24 cellular contexts compared by ENCODE assay signal in genomic region chr5:60814498-60814897, GRCh38. TPM values are rescaled to one million over a fixed set of nuclear protein-coding genes. Genes with fewer than 3 reads are reported as not detected.
"Had no signal": no experiment of that assay in that cellular context is flagged by ENCODE, and none has a peak within 500 bp of the region (broad histone marks: within the 10 kb centered on the region; RNA-seq: fewer than 3 reads in every experiment).

No MANE protein-coding gene starts in this region.

- H3K79me2 ChIP-seq: parathyroid adenoma had no signal

- H3K4me3 ChIP-seq: neural progenitor cell, ovary, psoas muscle, skin epidermis, stomach, thoracic aorta, thyroid gland, tibial nerve, upper lobe of right lung, uterus had no signal

- H3K4me2 ChIP-seq: neural progenitor cell had no signal

- H3K9ac ChIP-seq: neural progenitor cell, parathyroid adenoma had no signal

- H3K27ac ChIP-seq: neural progenitor cell, ovary, parathyroid adenoma, psoas muscle, skin epidermis, stomach, thoracic aorta, thyroid gland, upper lobe of right lung, uterus had no signal

- H3K27me3 ChIP-seq: neural progenitor cell, ovary, stomach, thyroid gland, tibial nerve, upper lobe of right lung, uterus had no signal

- H3K4me1 ChIP-seq: neural progenitor cell, psoas muscle, stomach, tibial nerve, upper lobe of right lung, uterus had no signal

- H3K9me3 ChIP-seq: ovary, psoas muscle, stomach, thoracic aorta, thyroid gland, tibial nerve, upper lobe of right lung, uterus had no signal

- H2AFZ ChIP-seq: neural progenitor cell, parathyroid adenoma had no signal

- ATAC-seq: naive thymus-derived CD4-positive, alpha-beta T cell; natural killer cell; psoas muscle; right cardiac atrium; sciatic nerve; stimulated activated effector memory CD8-positive, alpha-beta T cell treated with anti-CD3 and anti-CD28 coated beads, Interleukin-12 subunit alpha, Interleukin-12 subunit beta, amount 100 ng/mL, for 72 hours; stimulated activated naive B cell treated with anti-CD40 and anti-IgM and Interleukin-4, amounts not matched to agents 10 μg/mL and 1 μg/mL and 100 μg/mL, for 72 hours; upper lobe of right lung had no signal

- DNase-seq: naive thymus-derived CD4-positive, alpha-beta T cell; natural killer cell; occipital lobe; ovary; posterior cingulate gyrus; psoas muscle; right cardiac atrium; stimulated activated CD4-positive, alpha-beta T cell treated with anti-CD3 and anti-CD28 coated beads, Interleukin-15, amount 100 ng/mL, for 24 hours; stimulated activated CD4-positive, alpha-beta T cell treated with anti-CD3 and anti-CD28 coated beads, Interleukin-2, amount 100 ng/mL, for 24 hours; stimulated activated CD4-positive, alpha-beta T cell treated with anti-CD3 and anti-CD28 coated beads, Interleukin-2, amount 100 ng/mL, for 48 hours; stimulated activated CD4-positive, alpha-beta T cell treated with anti-CD3 and anti-CD28 coated beads, Interleukin-4, amount 100 ng/mL, for 24 hours; stimulated activated naive B cell treated with anti-CD40 and anti-IgM and Interleukin-4, amounts not matched to agents 10 μg/mL and 1 μg/mL and 100 μg/mL, for 72 hours; stimulated activated naive CD4-positive, alpha-beta T cell treated with Interleukin-2 at 50 U/mL for 16 hours; stomach; thyroid gland; upper lobe of right lung; uterus had no signal

- H3K36me3 ChIP-seq: neural progenitor cell, ovary, stomach, thoracic aorta, thyroid gland, tibial nerve, upper lobe of right lung, uterus had no signal

RNA-seq across cellular contexts. Expression of gene ELOVL7, which starts 29.6 kb away (rescaled TPM):
- polyA plus RNA-seq: naive thymus-derived CD4-positive, alpha-beta T cell had no signal
